Comparison of ENCODE assay signal across 18 cellular contexts in genomic region chr1:77556045-77556444, GRCh38.
"Had no signal": no experiment of that assay in that cellular context is flagged by ENCODE, and none has a peak within 500 bp of the region (broad histone marks: within the 10 kb centered on the region; RNA-seq: fewer than 3 reads in every experiment).

No MANE protein-coding gene starts in this region.

- H3K27ac ChIP-seq: gastroesophageal sphincter, prostate gland, skin epidermis, tibial nerve had no signal

- H3K36me3 ChIP-seq: prostate gland had no signal

- ATAC-seq: gastroesophageal sphincter, left cardiac atrium, right cardiac atrium had no signal

- H3K4me3 Mint-ChIP-seq: activated CD4-positive, alpha-beta T cell treated with anti-CD3 and anti-CD28 coated beads, Interleukin-2, amount 10 ng/mL, durations not matched to agents 24 days and 14 days; activated naive CD4-positive, alpha-beta T cell treated with anti-CD3 and anti-CD28 coated beads, Interleukin-2, amount 10 ng/mL, durations not matched to agents 7 days and 5 days; mesothelial cell of epicardium; neural crest cell had no signal

- DNase-seq: activated CD4-positive, alpha-beta T cell treated with anti-CD3 and anti-CD28 coated beads, Interleukin-2, amount 10 ng/mL, durations not matched to agents 24 days and 14 days; activated CD4-positive, CD25-positive, alpha-beta regulatory T cell; activated naive CD4-positive, alpha-beta T cell treated with anti-CD3 and anti-CD28 coated beads, Interleukin-2, amount 10 ng/mL, durations not matched to agents 7 days and 5 days; amniotic stem cell; caudate nucleus; left cardiac atrium; right cardiac atrium; stimulated activated CD4-positive, alpha-beta T cell treated with anti-CD3 and anti-CD28 coated beads, Interleukin-15, amount 100 ng/mL, for 24 hours; stimulated activated CD4-positive, alpha-beta T cell treated with anti-CD3 and anti-CD28 coated beads, Interleukin-4, amount 100 ng/mL, for 1 hour; stimulated activated naive CD4-positive, alpha-beta T cell; substantia nigra had no signal

- H3K27me3 Mint-ChIP-seq: activated CD4-positive, alpha-beta T cell treated with anti-CD3 and anti-CD28 coated beads, Interleukin-2, amount 10 ng/mL, durations not matched to agents 24 days and 14 days; activated naive CD4-positive, alpha-beta T cell treated with anti-CD3 and anti-CD28 coated beads, Interleukin-2, amount 10 ng/mL, durations not matched to agents 7 days and 5 days had no signal

- H3K4me3 ChIP-seq: gastroesophageal sphincter, lung, prostate gland, skin epidermis, tibial nerve had no signal

- H3K4me1 ChIP-seq: gastroesophageal sphincter, prostate gland, tibial nerve had no signal

- H3K27ac Mint-ChIP-seq: activated CD4-positive, alpha-beta T cell treated with anti-CD3 and anti-CD28 coated beads, Interleukin-2, amount 10 ng/mL, durations not matched to agents 24 days and 14 days; activated naive CD4-positive, alpha-beta T cell treated with anti-CD3 and anti-CD28 coated beads, Interleukin-2, amount 10 ng/mL, durations not matched to agents 7 days and 5 days had no signal

- H3K27me3 ChIP-seq: gastroesophageal sphincter, tibial nerve had no signal

- H3K9me3 Mint-ChIP-seq: activated CD4-positive, alpha-beta T cell treated with anti-CD3 and anti-CD28 coated beads, Interleukin-2, amount 10 ng/mL, durations not matched to agents 24 days and 14 days; activated naive CD4-positive, alpha-beta T cell treated with anti-CD3 and anti-CD28 coated beads, Interleukin-2, amount 10 ng/mL, durations not matched to agents 7 days and 5 days had no signal

- H3K9me3 ChIP-seq: gastroesophageal sphincter, prostate gland, tibial nerve had no signal

- H3K4me1 Mint-ChIP-seq: activated CD4-positive, alpha-beta T cell treated with anti-CD3 and anti-CD28 coated beads, Interleukin-2, amount 10 ng/mL, durations not matched to agents 24 days and 14 days; neural crest cell had no signal
